In the genomic region with DNA sequence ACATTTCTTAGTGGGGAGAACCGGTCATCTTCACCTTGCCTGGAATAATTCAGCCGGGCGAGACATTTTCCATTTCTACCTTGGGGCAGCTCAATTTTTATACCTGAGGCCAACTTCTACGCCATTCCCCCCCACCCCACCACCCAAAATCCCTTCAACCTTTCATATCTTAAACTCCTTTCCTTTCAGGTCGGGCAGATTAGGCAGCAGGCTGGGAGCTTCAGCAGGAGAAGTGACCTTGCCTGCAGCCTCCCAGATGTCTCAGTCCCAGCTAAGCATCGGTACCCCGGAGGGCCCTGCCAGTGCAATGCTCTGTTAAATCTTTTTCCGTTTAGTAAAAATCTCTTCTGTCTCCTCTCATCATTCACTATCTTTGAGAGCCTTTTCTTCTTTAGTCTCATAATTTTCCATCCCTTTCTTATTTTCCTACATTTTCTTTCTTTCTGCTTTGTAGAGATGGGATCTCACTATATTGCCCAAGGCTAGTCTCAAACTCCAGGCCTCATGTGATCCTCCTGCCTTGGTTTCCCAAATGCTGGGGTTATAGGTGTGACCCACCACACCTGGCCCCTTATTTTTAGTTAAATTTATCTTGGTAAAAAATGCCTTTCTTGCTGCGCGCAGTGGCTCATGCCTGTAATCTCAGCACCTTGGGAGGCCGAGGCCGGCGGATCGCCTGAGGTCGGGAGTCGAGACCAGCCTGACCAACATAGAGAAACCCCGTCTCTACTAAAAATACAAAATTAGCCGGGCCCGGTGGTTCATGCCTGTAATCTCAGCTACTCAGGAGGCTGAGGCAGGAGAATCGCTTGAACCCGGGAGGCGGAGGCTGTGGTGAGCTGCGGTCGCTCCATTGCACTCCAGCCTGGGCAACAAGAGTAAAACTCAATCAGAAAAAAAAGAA, we compare ENCODE assay signal across 9 cellular contexts. TPM values are rescaled to one million over a fixed set of nuclear protein-coding genes. Genes with fewer than 3 reads are reported as not detected.
DNase-seq lines count a peak whose midpoint lies in the region; ATAC-seq and TF ChIP-seq lines count a peak whose summit lies in the region.
"Had no signal": no experiment of that assay in that cellular context is flagged by ENCODE, and none has a peak within 500 bp of the region (broad histone marks: within the 10 kb centered on the region; RNA-seq: fewer than 3 reads in every experiment).

No MANE protein-coding gene starts in this region.

- H3K27ac ChIP-seq in CD8-positive, alpha-beta memory T cell (ENCODE audit: low read depth, low read length): peak overlapping the region; percentile 94
- no peak overlapping the region for H3K27ac ChIP-seq in MM.1S (ENCODE audit: low read length)

- peak overlapping the region; percentile 20; the same call in 1 of the 2 replicates for H3K9ac ChIP-seq in MM.1S (ENCODE audit: low read length)

- CTCF ChIA-PET in CD8-positive, alpha-beta memory T cell (lab: Charles Lee): interaction anchor here (0.6 to 7.9 kb wide), 10 partner anchors 16 to 832 kb away, joined by 3 to 144 read pairs (median 12); no protein-coding TSS in a partner anchor

- H3K4me1 Mint-ChIP-seq in CD8-positive, alpha-beta memory T cell: peaks cover 20 to 25% (median 23%) of the 10 kb centered on the region in 3 donors

- 0 out of 2 replicates have a peak, but pooled peaks cover 4% of the 10 kb centered on the region for H3K79me2 ChIP-seq in MM.1S (ENCODE audit: low read length)

- ATAC-seq in GM21529 (IDR thresholded peaks at IDR 0.05; ENCODE audit: unreplicated experiment) (no peak), GM19452 (IDR thresholded peaks at IDR 0.05; ENCODE audit: unreplicated experiment) (no peak)
- ATAC-seq: left colon had no signal

- H3K9me3 ChIP-seq in CD8-positive, alpha-beta memory T cell (ENCODE audit: low read length): no peaks in the 10 kb centered on the region
- H3K9me3 ChIP-seq in MM.1S (replicated peaks; ENCODE audit: insufficient read depth, low read length): no peaks in the 10 kb centered on the region

- DNase-seq in CD8-positive, alpha-beta memory T cell: no peak
- DNase-seq in MM.1S (no peak), fibroblast of pulmonary artery (ENCODE audit: low read depth) (no peak), putamen (ENCODE audit: low spot score) (peak; percentile 3), medulla oblongata (ENCODE audit: extremely low spot score) (no peak), NCI-H1105 treated with DMSO at 0.1 percent for 48 hours (lab: John Stamatoyannopoulos, UW) (no peak)

- no peaks in the 10 kb centered on the region for H3K27me3 Mint-ChIP-seq in CD8-positive, alpha-beta memory T cell

- H3K4me3 ChIP-seq in CD8-positive, alpha-beta memory T cell (ENCODE audit: low read length): peak overlapping the region; percentile 100
- H3K4me3 ChIP-seq in MM.1S (ENCODE audit: low read length) (peak overlapping the region; percentile 56), fibroblast of pulmonary artery (replicated peaks; ENCODE audit: low read depth, low read length) (peak overlapping the region; percentile 73)

- no peak for TF ChIP-seq CTCF in MM.1S (IDR thresholded peaks at IDR 0.05; ENCODE audit: low read length)
- no peak for TF ChIP-seq CTCF in fibroblast of pulmonary artery (IDR thresholded peaks at IDR 0.05; ENCODE audit: low read length, missing control alignments)

- no peaks in the 10 kb centered on the region for H3F3A ChIP-seq in MM.1S (ENCODE audit: insufficient read depth, low read length)

- peaks cover 47% of the 10 kb centered on the region for H3K4me1 ChIP-seq in CD8-positive, alpha-beta memory T cell (ENCODE audit: insufficient read depth, low read length)
- peaks cover 13% of the 10 kb centered on the region for H3K4me1 ChIP-seq in MM.1S (ENCODE audit: low read length)

- H3K36me3 ChIP-seq in CD8-positive, alpha-beta memory T cell (ENCODE audit: insufficient read depth, low read length): peaks cover 40% of the 10 kb centered on the region
- H3K36me3 ChIP-seq in MM.1S (replicated peaks; ENCODE audit: insufficient read depth, low read length): no peaks in the 10 kb centered on the region

- H3K9me2 ChIP-seq in MM.1S (replicated peaks; ENCODE audit: insufficient read depth, low read length): no peaks in the 10 kb centered on the region

- no peak overlapping the region for H3K27ac Mint-ChIP-seq in CD8-positive, alpha-beta memory T cell

- no peaks in the 10 kb centered on the region for H4K20me1 ChIP-seq in MM.1S (ENCODE audit: insufficient read depth, low read length)

- H3K4me2 ChIP-seq in MM.1S (ENCODE audit: low read depth, low read length): peak overlapping the region; percentile 70

- no peak overlapping the region for H3K4me3 Mint-ChIP-seq in CD8-positive, alpha-beta memory T cell

- H3K36me3 Mint-ChIP-seq in CD8-positive, alpha-beta memory T cell: peaks cover 12 to 17% (median 13%) of the 10 kb centered on the region in 3 donors

- H3K9me3 Mint-ChIP-seq in CD8-positive, alpha-beta memory T cell: no peaks in the 10 kb centered on the region

- POLR2A ChIA-PET in CD8-positive, alpha-beta memory T cell (lab: Charles Lee): interaction anchor here (0.6 to 6.2 kb wide), 8 partner anchors 25 to 131 kb away, joined by 5 to 182 read pairs (median 16); a partner anchor contains a TSS

- no peak overlapping the region for H2AFZ ChIP-seq in MM.1S (ENCODE audit: low read length)

- H3K27me3 ChIP-seq in CD8-positive, alpha-beta memory T cell (ENCODE audit: insufficient read depth, low read length, poor library complexity, severe bottlenecking): no peaks in the 10 kb centered on the region
- no peaks in the 10 kb centered on the region for H3K27me3 ChIP-seq in MM.1S (replicated peaks; ENCODE audit: insufficient read depth, low read length)

RNA-seq across cellular contexts. Expression of a gene that starts 1.2 kb away (rescaled TPM):
- total RNA-seq in CD8-positive, alpha-beta memory T cell: 100 to 1,000 TPM; 105 to 106 TPM
- polyA plus RNA-seq in CD8-positive, alpha-beta memory T cell: 96.6 TPM
